Comparison of ENCODE assay signal across 13 cellular contexts in the genomic region with DNA sequence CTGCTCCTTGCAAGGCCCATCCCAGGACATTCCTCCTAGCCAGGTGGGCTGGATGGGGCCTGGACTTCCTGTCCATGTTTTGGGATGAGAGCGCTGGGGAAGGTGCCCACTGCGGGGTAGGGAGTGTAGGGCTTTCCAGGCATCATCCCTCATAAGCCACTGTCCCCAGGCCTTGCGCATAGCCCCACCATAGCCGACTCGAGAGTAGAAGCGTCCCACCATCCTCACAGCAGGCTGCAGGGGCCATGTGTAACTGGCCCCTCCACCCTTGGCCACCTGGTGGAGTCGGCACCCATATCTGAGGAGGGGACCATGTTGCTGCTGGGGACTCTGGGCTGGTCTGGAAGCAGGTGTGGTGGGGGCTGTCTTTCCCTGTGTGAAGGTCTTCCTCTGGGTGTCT. TPM values are rescaled to one million over a fixed set of nuclear protein-coding genes. Genes with fewer than 3 reads are reported as not detected.
A peak's percentile ranks its signal among the peaks of the same experiment; 100 is the strongest.
DNase-seq lines count a peak whose midpoint lies in the region; ATAC-seq and TF ChIP-seq lines count a peak whose summit lies in the region.
"Had no signal": no experiment of that assay in that cellular context is flagged by ENCODE, and none has a peak within 500 bp of the region (broad histone marks: within the 10 kb centered on the region; RNA-seq: fewer than 3 reads in every experiment).

No MANE protein-coding gene starts in this region.

- H3K27ac Mint-ChIP-seq in endodermal cell = peak overlapping the region; percentile 77

- H3K36me3 ChIP-seq in RWPE2 (ENCODE audit: low read depth) (no peaks in the 10 kb centered on the region), endodermal cell (ENCODE audit: control insufficient read depth, insufficient read depth, low read length) (no peaks in the 10 kb centered on the region), skeletal muscle tissue (ENCODE audit: control insufficient read depth in 3 of 3, insufficient read depth in 3 of 3, low read length in 3 of 3) (peaks cover 0 to 3% (median 3%) of the 10 kb centered on the region in 3 donors), prostate gland (no peaks in the 10 kb centered on the region)

- H3K4me3 ChIP-seq in RWPE2 (ENCODE audit: severe bottlenecking) (no peak overlapping the region), endodermal cell (ENCODE audit: low read length) (no peak overlapping the region), skeletal muscle tissue (ENCODE audit: low read length in 3 of 3) (peak overlapping the region in 1 of 3 donors; percentile 35), prostate gland (no peak overlapping the region)
- H3K4me3 ChIP-seq: hepatocyte, mucosa of descending colon had no signal

- H3K4me3 Mint-ChIP-seq in endodermal cell = no peak overlapping the region

- ATAC-seq in RWPE2 (ENCODE audit: low read depth) (no peak), GM21737 (IDR thresholded peaks at IDR 0.05; ENCODE audit: unreplicated experiment) (no peak)
- ATAC-seq: mucosa of descending colon had no signal

- H3K4me1 Mint-ChIP-seq in endodermal cell = peaks cover 28% of the 10 kb centered on the region

- 93% methylated on average over 7 of the region's 7 CpGs; no CpG with 5 or more reads in 1 of the 2 experiments for WGBS in endodermal cell (ENCODE audit: insufficient coverage in 1 of 2, insufficient read length in 1 of 2), 2 experiments
- WGBS in prostate gland = 91% methylated on average over 6 of the region's 7 CpGs

- no peaks in the 10 kb centered on the region for H3K27me3 ChIP-seq in RWPE2 (ENCODE audit: insufficient read depth, poor library complexity, severe bottlenecking)
- no peaks in the 10 kb centered on the region for H3K27me3 ChIP-seq in endodermal cell (ENCODE audit: control insufficient read depth, insufficient read depth, low read length, poor library complexity, severe bottlenecking)
- H3K27me3 ChIP-seq in skeletal muscle tissue (ENCODE audit: control insufficient read depth in 3 of 3, insufficient read depth in 3 of 3, low read length in 3 of 3) = no peaks in the 10 kb centered on the region
- H3K27me3 ChIP-seq in prostate gland (replicated peaks; ENCODE audit: insufficient read depth) = no peaks in the 10 kb centered on the region
- H3K27me3 ChIP-seq: hepatocyte had no signal

- H3K27ac ChIP-seq in RWPE2 (ENCODE audit: poor library complexity, severe bottlenecking) = peak overlapping the region; percentile 89
- no peak overlapping the region for H3K27ac ChIP-seq in endodermal cell (ENCODE audit: low read depth, low read length)
- H3K27ac ChIP-seq in skeletal muscle tissue (ENCODE audit: low read depth, low read length) = peak overlapping the region; percentile 23
- no peak overlapping the region for H3K27ac ChIP-seq in prostate gland
- H3K27ac ChIP-seq: 22Rv1, hepatocyte had no signal

- H3K27me3 Mint-ChIP-seq in endodermal cell (ENCODE audit: insufficient read depth) = no peaks in the 10 kb centered on the region

- H3K4me1 ChIP-seq in RWPE2 (ENCODE audit: insufficient read depth, poor library complexity, severe bottlenecking) (peaks cover 54% of the 10 kb centered on the region), endodermal cell (ENCODE audit: control insufficient read depth, insufficient read depth, low read length) (no peaks in the 10 kb centered on the region), skeletal muscle tissue (ENCODE audit: control insufficient read depth in 3 of 3, insufficient read depth in 3 of 3, low read length in 3 of 3) (peaks cover 53 to 72% (median 61%) of the 10 kb centered on the region in 3 donors), prostate gland (replicated peaks) (peaks cover 3% of the 10 kb centered on the region)

- peaks cover 10% of the 10 kb centered on the region for H3K36me3 Mint-ChIP-seq in endodermal cell (ENCODE audit: low read depth)

- intact Hi-C loops in prostate gland (cut with DNase I) = no loop called here

- TF ChIP-seq POLR2A in prostate gland (IDR thresholded peaks at IDR 0.05) = no peak

- no peaks in the 10 kb centered on the region for H3K9me3 Mint-ChIP-seq in endodermal cell

- no peak for TF ChIP-seq CTCF in RWPE2 (IDR thresholded peaks at IDR 0.05; ENCODE audit: poor library complexity, severe bottlenecking)
- TF ChIP-seq CTCF in endodermal cell (conservative IDR thresholded peaks at IDR 0.05) = no peak
- TF ChIP-seq CTCF in prostate gland (IDR thresholded peaks at IDR 0.05) = no peak

- no peak overlapping the region for H3K9ac ChIP-seq in endodermal cell (ENCODE audit: extremely low read depth, low read length, poor library complexity, severe bottlenecking)
- peak overlapping the region in 1 of 3 donors; percentile 8 for H3K9ac ChIP-seq in skeletal muscle tissue (ENCODE audit: low read depth in 1 of 3, low read length in 3 of 3)

- DNase-seq in NCI-H82 (lab: John Stamatoyannopoulos, UW) (peak; percentile 15), NCI-H82 treated with DMSO at 0.1 percent for 48 hours (lab: John Stamatoyannopoulos, UW; ENCODE audit: unreplicated experiment) (no peak), RWPE2 (ENCODE audit: low spot score) (peak; percentile 44), endodermal cell (peak; percentile 58), prostate gland (ENCODE audit: low spot score) (no peak), NCI-H1417 (lab: John Stamatoyannopoulos, UW) (no peak)
- DNase-seq: HCEC 1CT, mucosa of descending colon, NCI-H526 treated with DMSO at 0.1 percent for 48 hours had no signal

- H3K9me3 ChIP-seq in RWPE2 (ENCODE audit: severe bottlenecking) = no peaks in the 10 kb centered on the region
- no peaks in the 10 kb centered on the region for H3K9me3 ChIP-seq in endodermal cell (ENCODE audit: control insufficient read depth, low read length)
- H3K9me3 ChIP-seq in skeletal muscle tissue (ENCODE audit: control insufficient read depth in 3 of 3, low read length in 3 of 3) = no peaks in the 10 kb centered on the region
- H3K9me3 ChIP-seq in prostate gland = no peaks in the 10 kb centered on the region
- H3K9me3 ChIP-seq: mucosa of descending colon had no signal

RNA-seq across cellular contexts. Expression of a gene that starts 30.5 kb away (rescaled TPM):
- total RNA-seq in endodermal cell (1 to 10 TPM; 6.8 to 6.9 TPM), skeletal muscle tissue (7.8 TPM), prostate gland (10 to 100 TPM; 13.3 to 34.8 TPM)
- polyA plus RNA-seq in endodermal cell (2013, experiment 1 of 2) = 6.2 TPM
- polyA plus RNA-seq in endodermal cell (2013, experiment 2 of 2) = 5.0 TPM

Comparison
In these comparisons a context has a peak if more than half of its experiments do, and no peak if none do; other contexts are left out.
1. DNase-seq: peak in NCI-H82 (single experiment), RWPE2 (single experiment) and endodermal cell (single experiment); none in NCI-H82 treated with DMSO at 0.1 percent for 48 hours (single experiment), prostate gland (single experiment) and NCI-H1417 (0 of 3).
2. H3K27ac ChIP-seq: peak in RWPE2 (single experiment) and skeletal muscle tissue (single experiment); none in endodermal cell (single experiment) and prostate gland (0 of 2).